19 cellular contexts compared by ENCODE assay signal in genomic region chr3:118187221-118187620, GRCh38.
A peak's percentile ranks its signal among the peaks of the same experiment; 100 is the strongest.
DNase-seq lines count a peak whose midpoint lies in the region; FAIRE-seq and TF ChIP-seq lines count a peak whose summit lies in the region.
"Had no signal": no experiment of that assay in that cellular context is flagged by ENCODE, and none has a peak within 500 bp of the region (broad histone marks: within the 10 kb centered on the region; RNA-seq: fewer than 3 reads in every experiment).

No MANE protein-coding gene starts in this region.

- DNase-seq in DMS53 (lab: John Stamatoyannopoulos, UW) (peak; percentile 22), DMS53 treated with DMSO at 0.1 percent for 48 hours (lab: John Stamatoyannopoulos, UW; ENCODE audit: unreplicated experiment) (no peak), HPDE6-E6E7 (ENCODE audit: extremely low spot score) (peak; percentile 8), bronchial epithelial cell (ENCODE audit: low read depth) (peak; percentile 93), T1000 (lab: John Stamatoyannopoulos, UW) (no peak), CD14-positive monocyte (ENCODE audit: low spot score) (no peak), Kasumi-1 (lab: John Stamatoyannopoulos, UW) (no peak)
- DNase-seq: Caco-2; CD4-positive, CD25-positive, alpha-beta regulatory T cell; CD8-positive, alpha-beta memory T cell; DMS153; DND-41; EL had no signal

- no peak overlapping the region for H3K27ac Mint-ChIP-seq in CD14-positive monocyte
- H3K27ac Mint-ChIP-seq: B cell; CD4-positive, CD25-positive, alpha-beta regulatory T cell; CD8-positive, alpha-beta memory T cell had no signal

- no peaks in the 10 kb centered on the region for H3K27me3 Mint-ChIP-seq in CD14-positive monocyte (ENCODE audit: low read depth in 3 of 3)
- H3K27me3 Mint-ChIP-seq: B cell; CD4-positive, CD25-positive, alpha-beta regulatory T cell; CD8-positive, alpha-beta memory T cell had no signal

- H3K4me1 Mint-ChIP-seq in CD14-positive monocyte = no peaks in the 10 kb centered on the region
- H3K4me1 Mint-ChIP-seq: B cell; CD4-positive, CD25-positive, alpha-beta regulatory T cell; CD8-positive, alpha-beta memory T cell had no signal

- TF ChIP-seq CTCF in bronchial epithelial cell (IDR thresholded peaks at IDR 0.05; ENCODE audit: insufficient read depth, low read length, severe bottlenecking) (no peak), CD14-positive monocyte (IDR thresholded peaks at IDR 0.05) (no peak)

- H3K27me3 ChIP-seq in bronchial epithelial cell (ENCODE audit: control insufficient read depth, insufficient read depth, low read length) = no peaks in the 10 kb centered on the region
- H3K27me3 ChIP-seq: BLaER1 treated with 17β-estradiol and CSF1 and Interleukin-3, amounts not matched to agents 10 nM and 100 nM had no signal

- no peaks in the 10 kb centered on the region for H3K36me3 Mint-ChIP-seq in CD14-positive monocyte
- H3K36me3 Mint-ChIP-seq: CD4-positive, CD25-positive, alpha-beta regulatory T cell; CD8-positive, alpha-beta memory T cell had no signal

- intact Hi-C loops in CD14-positive monocyte (cut with micrococcal nuclease) = no loop called here

- peaks cover 2 to 7% (median 5%) of the 10 kb centered on the region in 7 donors for H3K9me3 Mint-ChIP-seq in CD14-positive monocyte

- H3K4me3 Mint-ChIP-seq in CD14-positive monocyte = no peak overlapping the region
- H3K4me3 Mint-ChIP-seq: B cell; CD4-positive, CD25-positive, alpha-beta regulatory T cell; CD8-positive, alpha-beta memory T cell had no signal

- no peak overlapping the region for H3K4me3 ChIP-seq in bronchial epithelial cell (ENCODE audit: low read depth, low read length)
- H3K4me3 ChIP-seq: BLaER1 treated with 17β-estradiol and CSF1 and Interleukin-3, amounts not matched to agents 10 nM and 100 nM; GM12878; HAP-1 had no signal

- no peak for FAIRE-seq in bronchial epithelial cell (lab: Jason Lieb, UNC)
- FAIRE-seq: GM12878, GM19239, H1 had no signal

- no peaks in the 10 kb centered on the region for H3K36me3 ChIP-seq in bronchial epithelial cell (ENCODE audit: control insufficient read depth, insufficient read depth, low read length)
- H3K36me3 ChIP-seq: BLaER1 treated with 17β-estradiol and CSF1 and Interleukin-3, amounts not matched to agents 10 nM and 100 nM; HAP-1 had no signal

Comparison
In these comparisons a context has a peak if more than half of its experiments do, and no peak if none do; other contexts are left out.
1. DNase-seq: peak in DMS53 (single experiment), HPDE6-E6E7 (single experiment) and bronchial epithelial cell (single experiment); none in DMS53 treated with DMSO at 0.1 percent for 48 hours (single experiment), T1000 (single experiment), CD14-positive monocyte (single experiment) and Kasumi-1 (0 of 2).